ENCODE assay signal across 11 cellular contexts in the genomic region with DNA sequence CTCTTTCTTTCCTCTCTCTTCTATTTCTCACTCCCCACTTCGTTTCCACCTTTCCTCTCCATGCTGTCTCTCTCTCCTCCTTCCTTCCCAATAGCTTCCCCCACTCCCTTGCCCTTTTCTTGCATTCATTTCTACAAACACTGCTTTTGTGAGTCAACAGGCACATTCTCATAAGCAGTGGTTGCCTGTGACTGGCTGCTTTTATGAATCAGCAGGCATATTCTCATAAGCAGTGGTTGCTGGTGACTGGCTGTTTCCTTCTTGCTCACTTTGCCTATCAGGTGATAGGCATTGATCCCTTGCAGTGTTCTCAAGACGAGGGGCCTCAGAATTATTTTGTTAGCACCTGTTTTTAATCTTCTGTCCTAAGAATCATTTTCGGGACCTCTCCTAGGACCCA.
A peak's percentile ranks its signal among the peaks of the same experiment; 100 is the strongest.
DNase-seq lines count a peak whose midpoint lies in the region; ATAC-seq and TF ChIP-seq lines count a peak whose summit lies in the region.
"Had no signal": no experiment of that assay in that cellular context is flagged by ENCODE, and none has a peak within 500 bp of the region (broad histone marks: within the 10 kb centered on the region; RNA-seq: fewer than 3 reads in every experiment).

No MANE protein-coding gene starts in this region.

- H4K20me1 ChIP-seq in neural progenitor cell (ENCODE audit: low read depth), result no peaks in the 10 kb centered on the region

- H3F3A ChIP-seq in neural progenitor cell (ENCODE audit: low read depth), result no peaks in the 10 kb centered on the region

- H3K9ac ChIP-seq in neural progenitor cell, result no peak overlapping the region

- no peak for ATAC-seq in HG03378 (IDR thresholded peaks at IDR 0.05; ENCODE audit: unreplicated experiment)
- ATAC-seq: HepG2 had no signal

- no peak for TF ChIP-seq CTCF in fibroblast of mammary gland (conservative IDR thresholded peaks at IDR 0.05; ENCODE audit: control insufficient read depth, insufficient read depth, low read depth, low read length)
- TF ChIP-seq CTCF in tibial nerve (IDR thresholded peaks at IDR 0.05), result no peak
- TF ChIP-seq CTCF in neural progenitor cell (IDR thresholded peaks at IDR 0.05), result no peak

- peaks cover 6% of the 10 kb centered on the region for H3K4me1 Mint-ChIP-seq in neural progenitor cell
- H3K4me1 Mint-ChIP-seq: CD14-positive monocyte had no signal

- H3K4me1 ChIP-seq in tibial nerve (peaks cover 0 to 7% (median 0%) of the 10 kb centered on the region in 4 donors), neural progenitor cell (no peaks in the 10 kb centered on the region)

- H3K9me3 ChIP-seq in tibial nerve (no peaks in the 10 kb centered on the region), neural progenitor cell (ENCODE audit: low read depth) (no peaks in the 10 kb centered on the region)

- H3K79me2 ChIP-seq in neural progenitor cell (ENCODE audit: low read depth), result no peaks in the 10 kb centered on the region

- no peaks in the 10 kb centered on the region for H3K27me3 ChIP-seq in tibial nerve
- H3K27me3 ChIP-seq in neural progenitor cell, result no peaks in the 10 kb centered on the region

- peaks cover 5% of the 10 kb centered on the region for H3K27me3 Mint-ChIP-seq in neural progenitor cell (ENCODE audit: insufficient read depth, low read depth)

- DNase-seq in stimulated activated CD4-positive, alpha-beta T cell treated with anti-CD3 and anti-CD28 coated beads, Interleukin-12 subunit alpha, Interleukin-12 subunit beta, amount 100 ng/mL, for 48 hours (ENCODE audit: low read depth in 2 of 3, low spot score in 1 of 3), result peak in 2 of 3 donors; percentile 6 to 17
- no peak for DNase-seq in stimulated activated CD4-positive, alpha-beta T cell treated with anti-CD3 and anti-CD28 coated beads, Interleukin-4, amount 100 ng/mL, for 4 hours
- DNase-seq in RKO (ENCODE audit: low spot score) (peak; percentile 55), fibroblast of mammary gland (ENCODE audit: low read depth) (peak; percentile 82), tibial nerve (ENCODE audit: low spot score in 2 of 2) (no peak), neural progenitor cell (ENCODE audit: low spot score) (no peak), GDM1 (lab: John Stamatoyannopoulos, UW) (no peak)
- DNase-seq: NCI-H446 treated with DMSO at 0.1 percent for 48 hours had no signal

- TF ChIP-seq POLR2A in tibial nerve (IDR thresholded peaks at IDR 0.05), result no peak

- no peaks in the 10 kb centered on the region for H3K9me3 Mint-ChIP-seq in neural progenitor cell

- no peaks in the 10 kb centered on the region for H3K36me3 ChIP-seq in tibial nerve
- H3K36me3 ChIP-seq in neural progenitor cell, result no peaks in the 10 kb centered on the region

- no peaks in the 10 kb centered on the region for H3K36me3 Mint-ChIP-seq in neural progenitor cell
- H3K36me3 Mint-ChIP-seq: CD14-positive monocyte had no signal

- H3K4me3 ChIP-seq in fibroblast of mammary gland (ENCODE audit: control insufficient read depth, low read depth, low read length) (no peak overlapping the region), tibial nerve (no peak overlapping the region), neural progenitor cell (no peak overlapping the region)

- 55 to 70% methylated on average over 3 of the region's 3 CpGs for WGBS in tibial nerve, 2 donors

- no peak overlapping the region for H3K27ac Mint-ChIP-seq in neural progenitor cell
- H3K27ac Mint-ChIP-seq: CD14-positive monocyte had no signal

- no peak overlapping the region for H2AFZ ChIP-seq in neural progenitor cell (replicated peaks)

- no peak overlapping the region for H3K4me2 ChIP-seq in neural progenitor cell

- peak overlapping the region in 3 of 4 donors; percentile 58 to 87 (median 74) for H3K27ac ChIP-seq in tibial nerve
- H3K27ac ChIP-seq in neural progenitor cell, result no peak overlapping the region

- peak in 1 of 2 donors; percentile 41 for TF ChIP-seq EP300 in tibial nerve (IDR thresholded peaks at IDR 0.05)

- no peak overlapping the region for H3K4me3 Mint-ChIP-seq in neural progenitor cell
- H3K4me3 Mint-ChIP-seq: CD14-positive monocyte had no signal

Comparison
In these comparisons a context has a peak if more than half of its experiments do, and no peak if none do; other contexts are left out.
1. DNase-seq: peak in stimulated activated CD4-positive, alpha-beta T cell treated with anti-CD3 and anti-CD28 coated beads, Interleukin-12 subunit alpha, Interleukin-12 subunit beta, amount 100 ng/mL, for 48 hours (2 of 3), RKO (single experiment) and fibroblast of mammary gland (single experiment); none in stimulated activated CD4-positive, alpha-beta T cell treated with anti-CD3 and anti-CD28 coated beads, Interleukin-4, amount 100 ng/mL, for 4 hours (0 of 2), tibial nerve (0 of 2), neural progenitor cell (single experiment) and GDM1 (single experiment).